In genomic region chr15:89327113-89327512, GRCh38 we compare ENCODE assay signal across 20 cellular contexts. TPM values are rescaled to one million over a fixed set of nuclear protein-coding genes. Genes with fewer than 3 reads are reported as not detected.
DNase-seq lines count a peak whose midpoint lies in the region; ATAC-seq, FAIRE-seq and TF ChIP-seq lines count a peak whose summit lies in the region.
"Had no signal": no experiment of that assay in that cellular context is flagged by ENCODE, and none has a peak within 500 bp of the region (broad histone marks: within the 10 kb centered on the region; RNA-seq: fewer than 3 reads in every experiment).

No MANE protein-coding gene starts in this region.

- peaks cover 2% of the 10 kb centered on the region for H3F3A ChIP-seq in SK-N-SH (replicated peaks; ENCODE audit: insufficient read depth)
- H3F3A ChIP-seq in PC-9 (ENCODE audit: insufficient read depth, low read depth), result no peaks in the 10 kb centered on the region

- H3K27me3 ChIP-seq in small intestine (ENCODE audit: control insufficient read depth in 2 of 2, insufficient read depth in 2 of 2, low read length in 2 of 2) (no peaks in the 10 kb centered on the region), SK-N-SH (ENCODE audit: insufficient read depth) (no peaks in the 10 kb centered on the region), PC-9 (ENCODE audit: insufficient read depth, low read depth) (no peaks in the 10 kb centered on the region)
- H3K27me3 ChIP-seq: SJCRH30 had no signal

- no peak overlapping the region for H3K4me3 Mint-ChIP-seq in activated naive CD4-positive, alpha-beta T cell treated with anti-CD3 and anti-CD28 coated beads for 36 hours
- H3K4me3 Mint-ChIP-seq in effector memory CD8-positive, alpha-beta T cell, result no peak overlapping the region

- H4K20me1 ChIP-seq in SK-N-SH (ENCODE audit: insufficient read depth) (peaks cover 38% of the 10 kb centered on the region), PC-9 (ENCODE audit: insufficient read depth) (peaks cover 42% of the 10 kb centered on the region)

- H3K36me3 ChIP-seq in small intestine (ENCODE audit: control insufficient read depth in 2 of 2, insufficient read depth in 2 of 2, low read length in 2 of 2) (peaks cover 35 to 37% of the 10 kb centered on the region in 2 donors), SK-N-SH (replicated peaks in 1 of 2; ENCODE audit: control insufficient read depth in 1 of 2, insufficient read depth in 2 of 2, low read length in 1 of 2) (peaks cover 61 to 98% of the 10 kb centered on the region in 2 experiments), PC-9 (ENCODE audit: low read depth) (peaks cover 47% of the 10 kb centered on the region)

- no peak for FAIRE-seq in small intestine (lab: Jason Lieb, UNC)
- FAIRE-seq: A549, GM19239 had no signal

- no peak for ATAC-seq in effector memory CD8-positive, alpha-beta T cell (replicated peaks)
- ATAC-seq in Right ventricle myocardium inferior, result no peak

- CTCF ChIA-PET in activated naive CD4-positive, alpha-beta T cell treated with anti-CD3 and anti-CD28 coated beads for 36 hours (lab: Charles Lee), result interaction anchor here (0.9 to 3.1 kb wide), 2 partner anchors 32 to 121 kb away, joined by 3 to 12 read pairs; no protein-coding TSS in a partner anchor
- CTCF ChIA-PET in HEK293T (lab: Yijun Ruan, JAX) (interaction anchor here (0.7 to 1.1 kb wide), 3 partner anchors 8 to 116 kb away, joined by 3 read pairs; no protein-coding TSS in a partner anchor), SK-N-SH (lab: Yijun Ruan, JAX) (interaction anchor here (0.6 to 3.2 kb wide), 3 partner anchors 31 to 95 kb away, joined by 3 to 13 read pairs (median 4); no protein-coding TSS in a partner anchor), PC-9 (lab: Charles Lee) (no interaction called here)

- no peaks in the 10 kb centered on the region for H3K9me2 ChIP-seq in SK-N-SH
- H3K9me2 ChIP-seq in PC-9 (ENCODE audit: insufficient read depth), result no peaks in the 10 kb centered on the region

- no peak overlapping the region for H3K4me3 ChIP-seq in small intestine (ENCODE audit: low read depth in 1 of 2, low read length in 2 of 2)
- H3K4me3 ChIP-seq in SK-N-SH (ENCODE audit: low read depth in 2 of 2, low read length in 1 of 2), result no peak overlapping the region
- H3K4me3 ChIP-seq in PC-9, result no peak overlapping the region
- H3K4me3 ChIP-seq: A549, SJCRH30 had no signal

- WGBS in small intestine, 3 donors, result 90 to 92% (median 92%) methylated on average over 6 of the region's 6 CpGs
- WGBS in SK-N-SH (ENCODE audit: low lambda C conversion rate), result 100% methylated on average over 6 of the region's 6 CpGs

- no peak for DNase-seq in activated naive CD4-positive, alpha-beta T cell treated with anti-CD3 and anti-CD28 coated beads for 36 hours
- DNase-seq in activated naive CD4-positive, alpha-beta T cell treated with Interleukin-2 at 50 U/mL for 16 hours, result no peak
- DNase-seq in HEK293T (ENCODE audit: extremely low spot score) (no peak), small intestine (peak; percentile 36), Right ventricle myocardium inferior (ENCODE audit: missing footprints) (no peak), SK-N-SH (no peak), PC-9 (no peak)
- DNase-seq in effector memory CD8-positive, alpha-beta T cell, result no peak
- DNase-seq: C1 segment of cervical spinal cord; COR-L47; H7; IMR-90; NCI-H2107; NCI-H226; NCI-H69; NK-92 treated with Interleukin-12 subunit alpha and Interleukin-12 subunit beta, amount 100 ng/mL, for 24 hours; SJCRH30 had no signal

- H3K27ac ChIP-seq in small intestine (ENCODE audit: low read depth in 1 of 2, low read length in 1 of 2) (no peak overlapping the region), SK-N-SH (ENCODE audit: low read depth in 2 of 2, low read length in 1 of 2) (no peak overlapping the region), PC-9 (no peak overlapping the region)
- H3K27ac ChIP-seq: A549, RWPE1, SJCRH30 had no signal

- BruUV-seq in PC-9 (replicated peaks; lab: Mats Ljungman, UMichigan), result no TSS peak

- intact Hi-C loops in activated naive CD4-positive, alpha-beta T cell treated with anti-CD3 and anti-CD28 coated beads for 36 hours (cut with micrococcal nuclease), result no loop called here
- intact Hi-C loops in Right ventricle myocardium inferior (cut with DNase I) (no loop called here), PC-9 (cut with micrococcal nuclease; ENCODE audit: unreplicated experiment) (no loop called here)

- H3K36me3 Mint-ChIP-seq in activated naive CD4-positive, alpha-beta T cell treated with anti-CD3 and anti-CD28 coated beads for 36 hours (ENCODE audit: low read depth), result peaks cover 63% of the 10 kb centered on the region
- H3K36me3 Mint-ChIP-seq in effector memory CD8-positive, alpha-beta T cell (ENCODE audit: insufficient read depth), result peaks cover 91% of the 10 kb centered on the region

- H3K9ac ChIP-seq in SK-N-SH, result no peak overlapping the region

- TF ChIP-seq EP300 in SK-N-SH (IDR thresholded peaks at IDR 0.05; ENCODE audit: borderline replicate concordance in 1 of 2, low read depth in 1 of 2, low read length in 1 of 2), result no peak

- TF ChIP-seq RAD21 in SK-N-SH (IDR thresholded peaks at IDR 0.05; ENCODE audit: low read length), result no peak

- H3K79me2 ChIP-seq in SK-N-SH (ENCODE audit: insufficient read depth), result peaks cover 39% of the 10 kb centered on the region
- peaks cover 24% of the 10 kb centered on the region for H3K79me2 ChIP-seq in PC-9 (ENCODE audit: low read depth)

- POLR2A ChIA-PET in HEK293T (lab: Yijun Ruan, JAX) (interaction anchor here (0.9 to 5.4 kb wide), 2 partner anchors 7 to 10 kb away, joined by 3 to 27 read pairs; partner anchors contain the start of gene POLG), SK-N-SH (lab: Yijun Ruan, JAX) (no interaction called here), PC-9 (lab: Charles Lee; ENCODE audit: unreplicated experiment) (no interaction called here)

- no peak overlapping the region for H3K4me2 ChIP-seq in SK-N-SH
- H3K4me2 ChIP-seq in PC-9, result no peak overlapping the region
- H3K4me2 ChIP-seq: A549 had no signal

- peak overlapping the region; percentile 46 for H3K27ac Mint-ChIP-seq in activated naive CD4-positive, alpha-beta T cell treated with anti-CD3 and anti-CD28 coated beads for 36 hours
- peak overlapping the region; percentile 72 to 91 for H3K27ac Mint-ChIP-seq in effector memory CD8-positive, alpha-beta T cell

- peaks cover 38% of the 10 kb centered on the region for H3K4me1 Mint-ChIP-seq in activated naive CD4-positive, alpha-beta T cell treated with anti-CD3 and anti-CD28 coated beads for 36 hours (ENCODE audit: low read depth)
- peaks cover 42 to 45% of the 10 kb centered on the region in 2 donors for H3K4me1 Mint-ChIP-seq in effector memory CD8-positive, alpha-beta T cell (ENCODE audit: low read depth in 2 of 2)

- peaks cover 5 to 13% of the 10 kb centered on the region in 2 donors for H3K4me1 ChIP-seq in small intestine (ENCODE audit: control insufficient read depth in 2 of 2, insufficient read depth in 1 of 2, low read depth in 1 of 2, low read length in 1 of 2)
- peaks cover 10 to 29% of the 10 kb centered on the region in 2 experiments for H3K4me1 ChIP-seq in SK-N-SH (ENCODE audit: control insufficient read depth in 1 of 2, insufficient read depth in 2 of 2, low read depth in 1 of 2, low read length in 1 of 2)
- peaks cover 2% of the 10 kb centered on the region; the same call in 1 of the 2 replicates for H3K4me1 ChIP-seq in PC-9 (replicated peaks; ENCODE audit: insufficient read depth)

- H3K27me3 Mint-ChIP-seq in activated naive CD4-positive, alpha-beta T cell treated with anti-CD3 and anti-CD28 coated beads for 36 hours (ENCODE audit: low read depth), result no peaks in the 10 kb centered on the region
- H3K27me3 Mint-ChIP-seq in effector memory CD8-positive, alpha-beta T cell, result no peaks in the 10 kb centered on the region

- H3K9me3 ChIP-seq in small intestine (ENCODE audit: control insufficient read depth, low read depth) (no peaks in the 10 kb centered on the region), SK-N-SH (no peaks in the 10 kb centered on the region), PC-9 (ENCODE audit: insufficient read depth, low read depth) (no peaks in the 10 kb centered on the region)
- H3K9me3 ChIP-seq: A549, SJCRH30 had no signal

- TF ChIP-seq CTCF in SK-N-SH (IDR thresholded peaks at IDR 0.05) (no peak), PC-9 (conservative IDR thresholded peaks at IDR 0.05) (no peak)

- no peak overlapping the region for H2AFZ ChIP-seq in SK-N-SH (ENCODE audit: low read depth)
- H2AFZ ChIP-seq in PC-9, result no peak overlapping the region

- no peaks in the 10 kb centered on the region for H3K9me3 Mint-ChIP-seq in activated naive CD4-positive, alpha-beta T cell treated with anti-CD3 and anti-CD28 coated beads for 36 hours
- no peaks in the 10 kb centered on the region for H3K9me3 Mint-ChIP-seq in effector memory CD8-positive, alpha-beta T cell

TF ChIP-seq in HEK293T, 16 proteins besides CTCF, POLR2A, EP300 and RAD21:
- TF ChIP-seq ELF4 (IDR thresholded peaks at IDR 0.05) (no peak), HDGF (IDR thresholded peaks at IDR 0.05; ENCODE audit: borderline replicate concordance) (0 out of 2 replicates have a peak, but pooled peaks have one; percentile 67)

TF ChIP-seq in SK-N-SH, 30 proteins besides CTCF, POLR2A, EP300 and RAD21 (continues in another document):
- TF ChIP-seq EZH2phosphoT487 (IDR thresholded peaks at IDR 0.05; ENCODE audit: borderline replicate concordance, low read depth) (no peak), FOXM1 (IDR thresholded peaks at IDR 0.05; ENCODE audit: low read depth) (no peak), SMC3 (IDR thresholded peaks at IDR 0.05; ENCODE audit: low read depth, low read length) (no peak), TAF1 (IDR thresholded peaks at IDR 0.05; ENCODE audit: borderline replicate concordance, low read depth, low read length) (no peak), SIN3A (IDR thresholded peaks at IDR 0.05; ENCODE audit: borderline replicate concordance, low read depth, low read length) (no peak), MEF2A (IDR thresholded peaks at IDR 0.05; ENCODE audit: borderline replicate concordance, low read depth) (no peak)
- TF ChIP-seq, protein P1, sequence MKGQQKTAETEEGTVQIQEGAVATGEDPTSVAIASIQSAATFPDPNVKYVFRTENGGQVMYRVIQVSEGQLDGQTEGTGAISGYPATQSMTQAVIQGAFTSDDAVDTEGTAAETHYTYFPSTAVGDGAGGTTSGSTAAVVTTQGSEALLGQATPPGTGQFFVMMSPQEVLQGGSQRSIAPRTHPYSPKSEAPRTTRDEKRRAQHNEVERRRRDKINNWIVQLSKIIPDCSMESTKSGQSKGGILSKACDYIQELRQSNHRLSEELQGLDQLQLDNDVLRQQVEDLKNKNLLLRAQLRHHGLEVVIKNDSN (IDR thresholded peaks at IDR 0.05; ENCODE audit: borderline replicate concordance, low read depth), result no peak

RNA-seq across cellular contexts. Expression of gene POLG, which starts 7.5 kb away (rescaled TPM):
- 10 to 100 TPM; 93.0 to 96.5 TPM for total RNA-seq in activated naive CD4-positive, alpha-beta T cell treated with anti-CD3 and anti-CD28 coated beads for 36 hours
- 10 to 100 TPM; 33.0 to 47.0 (median 37.3) TPM for polyA plus RNA-seq in small intestine
- 39.7 TPM for total RNA-seq in Right ventricle myocardium inferior
- 24.9 and 25.1 TPM in 2 replicates for polyA plus RNA-seq in SK-N-SH (2012; rRNA removed)
- polyA plus RNA-seq in SK-N-SH (2012; cell fraction: cytosol; rRNA removed), result 13.4 and 18.8 TPM in 2 replicates
- polyA plus RNA-seq in SK-N-SH (2012; cell fraction: nucleus; rRNA removed), result 145 and 160 TPM in 2 replicates
- total RNA-seq in PC-9 (2021), result 43.6 and 63.9 TPM in 2 replicates
